In the genomic region with DNA sequence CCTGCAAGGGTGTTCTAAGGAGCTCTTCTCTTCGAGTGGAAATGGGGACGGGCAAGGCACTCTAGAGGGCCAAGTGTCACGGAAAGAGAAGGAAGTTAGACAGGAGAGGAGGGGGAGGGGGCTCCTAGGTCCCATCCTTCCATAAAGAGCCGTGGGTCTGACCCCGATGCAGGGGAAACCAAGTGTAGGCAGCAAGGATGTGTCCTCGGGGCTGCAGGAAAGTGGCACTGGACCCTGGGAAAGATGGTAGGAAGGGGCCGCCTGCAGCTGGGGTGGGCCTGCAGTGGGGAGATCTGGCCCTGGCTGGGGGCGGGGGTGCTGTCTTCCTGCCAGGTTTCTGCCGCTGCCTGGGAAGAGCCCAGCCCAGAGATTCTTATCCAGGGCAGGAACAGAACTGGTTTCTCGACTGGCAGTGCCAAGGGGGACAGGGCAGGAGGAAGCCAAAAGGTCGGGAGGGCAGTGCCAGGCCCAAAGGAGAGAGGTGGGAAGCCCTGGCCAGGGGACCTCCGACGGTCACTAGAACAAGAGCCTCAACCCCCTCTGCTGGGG, we compare ENCODE assay signal across 1 cellular context.
TF ChIP-seq lines count a peak whose summit lies in the region.

No MANE protein-coding gene starts in this region.

TF ChIP-seq in HEK293, 187 proteins besides CTCF, POLR2A, EP300 and RAD21 (continued from another document):
- 0 out of 2 replicates have a peak, but pooled peaks have one; percentile 10 for TF ChIP-seq IKZF3 (tag by site-specific recombination; IDR thresholded peaks at IDR 0.05)
- TF ChIP-seq MYNN (tag by site-specific recombination; IDR thresholded peaks at IDR 0.05; ENCODE audit: borderline replicate concordance), result no peak
- TF ChIP-seq MZF1 (tag by site-specific recombination; IDR thresholded peaks at IDR 0.05; ENCODE audit: borderline replicate concordance), result no peak
- TF ChIP-seq, protein P1, sequence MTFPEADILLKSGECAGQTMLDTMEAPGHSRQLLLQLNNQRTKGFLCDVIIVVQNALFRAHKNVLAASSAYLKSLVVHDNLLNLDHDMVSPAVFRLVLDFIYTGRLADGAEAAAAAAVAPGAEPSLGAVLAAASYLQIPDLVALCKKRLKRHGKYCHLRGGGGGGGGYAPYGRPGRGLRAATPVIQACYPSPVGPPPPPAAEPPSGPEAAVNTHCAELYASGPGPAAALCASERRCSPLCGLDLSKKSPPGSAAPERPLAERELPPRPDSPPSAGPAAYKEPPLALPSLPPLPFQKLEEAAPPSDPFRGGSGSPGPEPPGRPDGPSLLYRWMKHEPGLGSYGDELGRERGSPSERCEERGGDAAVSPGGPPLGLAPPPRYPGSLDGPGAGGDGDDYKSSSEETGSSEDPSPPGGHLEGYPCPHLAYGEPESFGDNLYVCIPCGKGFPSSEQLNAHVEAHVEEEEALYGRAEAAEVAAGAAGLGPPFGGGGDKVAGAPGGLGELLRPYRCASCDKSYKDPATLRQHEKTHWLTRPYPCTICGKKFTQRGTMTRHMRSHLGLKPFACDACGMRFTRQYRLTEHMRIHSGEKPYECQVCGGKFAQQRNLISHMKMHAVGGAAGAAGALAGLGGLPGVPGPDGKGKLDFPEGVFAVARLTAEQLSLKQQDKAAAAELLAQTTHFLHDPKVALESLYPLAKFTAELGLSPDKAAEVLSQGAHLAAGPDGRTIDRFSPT (tag by site-specific recombination; IDR thresholded peaks at IDR 0.05), result peak; percentile 61
- no peak for TF ChIP-seq ZEB2 (tag by site-specific recombination; IDR thresholded peaks at IDR 0.05)
- no peak for TF ChIP-seq ZNF571 (tag by site-specific recombination; IDR thresholded peaks at IDR 0.05)
- TF ChIP-seq ZFP3 (tag by site-specific recombination; IDR thresholded peaks at IDR 0.05; ENCODE audit: low read depth), result no peak
